ENCODE assay signal across 8 cellular contexts in the genomic region with DNA sequence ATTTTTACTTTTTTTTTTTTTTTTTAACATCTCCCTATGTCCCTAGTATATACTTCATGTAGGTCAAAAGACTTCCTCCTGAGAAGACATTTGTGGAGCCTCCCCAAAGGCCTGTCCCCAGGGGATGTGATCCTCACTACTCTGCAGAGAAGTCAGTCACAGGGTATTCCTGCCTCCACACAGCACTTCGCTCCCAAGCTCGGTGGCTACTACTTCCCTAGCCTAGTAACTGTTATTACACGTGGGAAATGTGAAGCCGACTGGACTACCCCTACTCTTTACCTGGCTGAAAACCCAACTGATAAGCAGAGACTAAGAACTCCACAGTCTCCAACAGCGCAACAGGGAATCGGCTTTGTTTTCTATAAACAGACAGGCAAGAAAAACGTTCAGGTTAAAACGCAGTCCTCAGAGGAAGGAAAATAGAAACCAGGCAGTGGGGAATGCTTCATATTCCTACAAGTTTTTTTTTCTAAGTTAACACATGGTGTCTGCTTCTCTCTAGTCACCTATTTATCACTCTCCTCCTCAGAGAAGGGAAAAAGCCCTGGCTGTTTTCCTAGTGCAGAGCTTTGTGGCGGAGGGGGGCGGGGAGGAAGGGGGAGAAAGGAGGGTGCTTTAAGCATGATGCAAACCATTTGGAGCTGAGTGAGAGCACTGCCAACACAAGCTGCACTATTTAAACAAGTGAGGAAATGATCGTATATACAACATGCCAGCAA.
A peak's percentile ranks its signal among the peaks of the same experiment; 100 is the strongest.
DNase-seq lines count a peak whose midpoint lies in the region; ATAC-seq and TF ChIP-seq lines count a peak whose summit lies in the region.

No MANE protein-coding gene starts in this region.

- DNase-seq in GM04504 (ENCODE audit: low read depth) (peak; percentile 95), WTC11 (ENCODE audit: low spot score) (no peak), heart left ventricle (peak; percentile 75 to 88 (median 84)), retinal pigment epithelial cell (ENCODE audit: low read depth) (peak; percentile 74), erythroblast (lab: John Stamatoyannopoulos, UW) (no peak)
- DNase-seq in activated effector memory CD4-positive, alpha-beta T cell treated with Interleukin-2 at 50 U/mL for 16 hours, result no peak
- no peak for DNase-seq in stimulated activated CD4-positive, alpha-beta T cell treated with anti-CD3 and anti-CD28 coated beads, Interleukin-4, amount 100 ng/mL, for 24 hours
- DNase-seq in activated CD4-positive, alpha-beta memory T cell treated with anti-CD3 and anti-CD28 coated beads for 36 hours, result no peak

- no peaks in the 10 kb centered on the region for H3K9me3 Mint-ChIP-seq in WTC11
- no peaks in the 10 kb centered on the region for H3K9me3 Mint-ChIP-seq in activated CD4-positive, alpha-beta memory T cell treated with anti-CD3 and anti-CD28 coated beads for 36 hours

- no peak for TF ChIP-seq POLR2A in heart left ventricle (IDR thresholded peaks at IDR 0.05)
- TF ChIP-seq POLR2A in erythroblast (IDR thresholded peaks at IDR 0.05; ENCODE audit: low read length), result no peak

- H3K27me3 Mint-ChIP-seq in WTC11 (ENCODE audit: low read depth), result no peaks in the 10 kb centered on the region
- no peaks in the 10 kb centered on the region for H3K27me3 Mint-ChIP-seq in activated CD4-positive, alpha-beta memory T cell treated with anti-CD3 and anti-CD28 coated beads for 36 hours

- peaks cover 16 to 75% (median 57%) of the 10 kb centered on the region in 12 donors for H3K4me1 ChIP-seq in heart left ventricle

- H3K36me3 Mint-ChIP-seq in WTC11, result peaks cover 2% of the 10 kb centered on the region; the same call in 1 of the 2 replicates
- H3K36me3 Mint-ChIP-seq in activated CD4-positive, alpha-beta memory T cell treated with anti-CD3 and anti-CD28 coated beads for 36 hours, result peaks cover 17% of the 10 kb centered on the region

- H3K4me3 Mint-ChIP-seq in WTC11, result no peak overlapping the region
- H3K4me3 Mint-ChIP-seq in activated CD4-positive, alpha-beta memory T cell treated with anti-CD3 and anti-CD28 coated beads for 36 hours, result no peak overlapping the region

- H3K27ac Mint-ChIP-seq in WTC11, result peak overlapping the region; percentile 84
- no peak overlapping the region for H3K27ac Mint-ChIP-seq in activated CD4-positive, alpha-beta memory T cell treated with anti-CD3 and anti-CD28 coated beads for 36 hours

- H3K27me3 ChIP-seq in heart left ventricle, result no peaks in the 10 kb centered on the region

- 7 to 14% (median 10%) methylated on average over 11 of the region's 11 CpGs for WGBS in heart left ventricle, 4 donors

- CTCF ChIA-PET in WTC11 (lab: Charles Lee), result interaction anchor here (0.6 to 1.9 kb wide), 5 partner anchors 17 to 117 kb away, joined by 3 to 7 read pairs (median 5); partner anchors contain the start of gene HIC1
- CTCF ChIA-PET in activated CD4-positive, alpha-beta memory T cell treated with anti-CD3 and anti-CD28 coated beads for 36 hours (lab: Charles Lee), result interaction anchor here (1.4 kb wide), 1 partner anchor 73 kb away, joined by 5 read pairs; no protein-coding TSS in a partner anchor

- peak overlapping the region in 8 of 12 donors; percentile 12 to 43 (median 25) for H3K4me3 ChIP-seq in heart left ventricle
- peak overlapping the region; percentile 19 for H3K4me3 ChIP-seq in retinal pigment epithelial cell (ENCODE audit: low read length)

- H3K36me3 ChIP-seq in heart left ventricle, result peaks cover 0 to 38% (median 22%) of the 10 kb centered on the region in 9 donors

- H3K9me3 ChIP-seq in heart left ventricle, result no peaks in the 10 kb centered on the region

- peak overlapping the region; percentile 36 to 97 (median 87) for H3K27ac ChIP-seq in heart left ventricle

- ATAC-seq in WTC11 (no peak), heart left ventricle (peak; percentile 59 to 84 (median 80))

- POLR2A ChIA-PET in WTC11 (lab: Charles Lee), result interaction anchor here (1.8 kb wide), 1 partner anchor 9 kb away, joined by 5 read pairs; no protein-coding TSS in a partner anchor
- POLR2A ChIA-PET in activated CD4-positive, alpha-beta memory T cell treated with anti-CD3 and anti-CD28 coated beads for 36 hours (lab: Charles Lee), result no interaction called here

- TF ChIP-seq CTCF in WTC11 (IDR thresholded peaks at IDR 0.05) (no peak), heart left ventricle (IDR thresholded peaks at IDR 0.05) (no peak), retinal pigment epithelial cell (conservative IDR thresholded peaks at IDR 0.05; ENCODE audit: low read depth, low read length) (no peak)

- intact Hi-C loops in heart left ventricle (cut with DNase I), result loop anchor here in 7 of 10 donors (2.0 to 10.0 kb wide), 12 partner anchors 40 to 117 kb away; partner anchors contain the start of gene HIC1 (in 1 of the 7)
- intact Hi-C loops in activated CD4-positive, alpha-beta memory T cell treated with anti-CD3 and anti-CD28 coated beads for 36 hours (cut with micrococcal nuclease), result no loop called here

- peaks cover 10% of the 10 kb centered on the region for H3K4me1 Mint-ChIP-seq in WTC11
- no peaks in the 10 kb centered on the region for H3K4me1 Mint-ChIP-seq in activated CD4-positive, alpha-beta memory T cell treated with anti-CD3 and anti-CD28 coated beads for 36 hours (ENCODE audit: low read depth)

TF ChIP-seq in WTC11, 78 proteins besides CTCF, POLR2A, EP300 and RAD21:
- TF ChIP-seq OVOL2 (CRISPR knock-in tag; IDR thresholded peaks at IDR 0.05; ENCODE audit: borderline replicate concordance) (no peak), GABPB1 (CRISPR knock-in tag; IDR thresholded peaks at IDR 0.05) (peak; percentile 69; the same call in 1 of the 2 replicates)

Comparison
In these comparisons a context has a peak if more than half of its experiments do, and no peak if none do; other contexts are left out.
1. DNase-seq: peak in GM04504 (single experiment), heart left ventricle (5 of 5) and retinal pigment epithelial cell (single experiment); none in WTC11 (single experiment), activated effector memory CD4-positive, alpha-beta T cell treated with Interleukin-2 at 50 U/mL for 16 hours (single experiment), stimulated activated CD4-positive, alpha-beta T cell treated with anti-CD3 and anti-CD28 coated beads, Interleukin-4, amount 100 ng/mL, for 24 hours (single experiment), activated CD4-positive, alpha-beta memory T cell treated with anti-CD3 and anti-CD28 coated beads for 36 hours (single experiment) and erythroblast (0 of 2).